1 cellular context compared by ENCODE assay signal in genomic region chr11:73217131-73217809, GRCh38.
TF ChIP-seq lines count a peak whose summit lies in the region.

No MANE protein-coding gene starts in this region.

TF ChIP-seq in K562, 482 proteins besides CTCF, POLR2A, EP300 and RAD21 (continued from another document):
- TF ChIP-seq, protein P1, sequence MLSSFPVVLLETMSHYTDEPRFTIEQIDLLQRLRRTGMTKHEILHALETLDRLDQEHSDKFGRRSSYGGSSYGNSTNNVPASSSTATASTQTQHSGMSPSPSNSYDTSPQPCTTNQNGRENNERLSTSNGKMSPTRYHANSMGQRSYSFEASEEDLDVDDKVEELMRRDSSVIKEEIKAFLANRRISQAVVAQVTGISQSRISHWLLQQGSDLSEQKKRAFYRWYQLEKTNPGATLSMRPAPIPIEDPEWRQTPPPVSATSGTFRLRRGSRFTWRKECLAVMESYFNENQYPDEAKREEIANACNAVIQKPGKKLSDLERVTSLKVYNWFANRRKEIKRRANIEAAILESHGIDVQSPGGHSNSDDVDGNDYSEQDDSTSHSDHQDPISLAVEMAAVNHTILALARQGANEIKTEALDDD (IDR thresholded peaks at IDR 0.05), result no peak
- TF ChIP-seq CBFA2T3 (IDR thresholded peaks at IDR 0.05) (peak; percentile 25; the same call in 1 of the 2 replicates), TCF3 (CRISPR knock-in tag; IDR thresholded peaks at IDR 0.05) (0 out of 2 replicates have a peak, but pooled peaks have one; percentile 19)
